ENCODE assay signal across 16 cellular contexts in the genomic region with DNA sequence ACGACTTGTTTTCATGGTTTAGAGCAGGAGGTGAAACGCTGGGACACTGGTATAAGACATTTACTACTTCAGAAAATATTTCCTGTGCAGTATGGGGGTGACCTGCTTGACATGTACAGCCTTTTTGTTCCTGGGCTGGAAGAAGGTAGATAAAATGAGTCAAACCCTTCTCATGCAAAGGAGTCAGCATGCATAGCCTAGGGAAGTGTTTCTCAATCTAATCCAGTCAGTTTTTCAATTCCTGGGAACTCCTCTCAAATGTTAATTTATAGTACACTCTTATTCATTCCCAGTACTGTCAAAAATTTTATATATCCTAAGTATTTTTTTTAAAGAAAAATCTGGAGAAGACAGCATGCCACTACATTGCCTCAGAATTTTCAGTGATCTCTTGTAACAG.
DNase-seq lines count a peak whose midpoint lies in the region; ATAC-seq and TF ChIP-seq lines count a peak whose summit lies in the region.
"Had no signal": no experiment of that assay in that cellular context is flagged by ENCODE, and none has a peak within 500 bp of the region (broad histone marks: within the 10 kb centered on the region; RNA-seq: fewer than 3 reads in every experiment).

No MANE protein-coding gene starts in this region.

- peaks cover 5% of the 10 kb centered on the region for H3K27me3 Mint-ChIP-seq in GM23338 (ENCODE audit: insufficient read depth, low read depth, poor library complexity)
- no peaks in the 10 kb centered on the region for H3K27me3 Mint-ChIP-seq in activated CD4-positive, alpha-beta memory T cell treated with anti-CD3 and anti-CD28 coated beads, Interleukin-2, amount 10 ng/mL, durations not matched to agents 7 days and 5 days
- H3K27me3 Mint-ChIP-seq: CD4-positive, CD25-positive, alpha-beta regulatory T cell; CD8-positive, alpha-beta memory T cell had no signal

- DNase-seq in GM23338 (ENCODE audit: low spot score) (no peak), RWPE2 (ENCODE audit: low spot score) (no peak), foreskin keratinocyte (peak in 1 of 2 donors; percentile 40), T-helper 9 cell (no peak), AG08395 (ENCODE audit: low spot score) (no peak)
- DNase-seq in activated CD4-positive, alpha-beta memory T cell treated with anti-CD3 and anti-CD28 coated beads, Interleukin-2, amount 10 ng/mL, durations not matched to agents 7 days and 5 days, result no peak
- DNase-seq: BE2C; C1 segment of cervical spinal cord; CD4-positive, CD25-positive, alpha-beta regulatory T cell; CD8-positive, alpha-beta memory T cell; COR-L47; DMS 273 treated with DMSO at 0.1 percent for 48 hours; DMS53; DND-41; EL had no signal

- no peak for ATAC-seq in GM23338
- ATAC-seq in RWPE2 (ENCODE audit: low read depth), result peak; percentile 40; the same call in 1 of the 3 replicates
- ATAC-seq in foreskin keratinocyte, result peak; percentile 49

- no peak overlapping the region for H3K4me3 ChIP-seq in GM23338
- no peak overlapping the region for H3K4me3 ChIP-seq in RWPE2 (ENCODE audit: severe bottlenecking)
- H3K4me3 ChIP-seq: HAP-1 had no signal

- POLR2A ChIA-PET in activated CD4-positive, alpha-beta memory T cell treated with anti-CD3 and anti-CD28 coated beads, Interleukin-2, amount 10 ng/mL, durations not matched to agents 7 days and 5 days (lab: Charles Lee), result no interaction called here

- H3K4me3 Mint-ChIP-seq in GM23338, result no peak overlapping the region
- H3K4me3 Mint-ChIP-seq in activated CD4-positive, alpha-beta memory T cell treated with anti-CD3 and anti-CD28 coated beads, Interleukin-2, amount 10 ng/mL, durations not matched to agents 7 days and 5 days, result no peak overlapping the region
- H3K4me3 Mint-ChIP-seq: CD4-positive, CD25-positive, alpha-beta regulatory T cell; CD8-positive, alpha-beta memory T cell had no signal

- H3K27ac ChIP-seq in GM23338 (ENCODE audit: low read depth), result no peak overlapping the region
- H3K27ac ChIP-seq in RWPE2 (ENCODE audit: poor library complexity, severe bottlenecking), result no peak overlapping the region
- no peak overlapping the region for H3K27ac ChIP-seq in foreskin keratinocyte

- H3K4me1 ChIP-seq in GM23338 (ENCODE audit: insufficient read depth), result peaks cover 10% of the 10 kb centered on the region; the same call in 1 of the 2 replicates
- H3K4me1 ChIP-seq in RWPE2 (ENCODE audit: insufficient read depth, poor library complexity, severe bottlenecking), result no peaks in the 10 kb centered on the region
- no peaks in the 10 kb centered on the region for H3K4me1 ChIP-seq in foreskin keratinocyte
- H3K4me1 ChIP-seq: BE2C had no signal

- no peaks in the 10 kb centered on the region for H3K9me2 ChIP-seq in GM23338 (ENCODE audit: insufficient read depth)

- TF ChIP-seq CTCF in GM23338 (conservative IDR thresholded peaks at IDR 0.05; ENCODE audit: low read depth in 2 of 2) (no peak), RWPE2 (IDR thresholded peaks at IDR 0.05; ENCODE audit: poor library complexity, severe bottlenecking) (no peak), foreskin keratinocyte (conservative IDR thresholded peaks at IDR 0.05) (no peak)

- no peak overlapping the region for H2AFZ ChIP-seq in GM23338

- H3K4me1 Mint-ChIP-seq in GM23338, result peaks cover 10% of the 10 kb centered on the region; the same call in 2 of the 3 replicates
- H3K4me1 Mint-ChIP-seq in activated CD4-positive, alpha-beta memory T cell treated with anti-CD3 and anti-CD28 coated beads, Interleukin-2, amount 10 ng/mL, durations not matched to agents 7 days and 5 days, result no peaks in the 10 kb centered on the region
- H3K4me1 Mint-ChIP-seq: CD4-positive, CD25-positive, alpha-beta regulatory T cell; CD8-positive, alpha-beta memory T cell had no signal

- H3K27me3 ChIP-seq in GM23338 (ENCODE audit: insufficient read depth), result no peaks in the 10 kb centered on the region
- no peaks in the 10 kb centered on the region for H3K27me3 ChIP-seq in RWPE2 (ENCODE audit: insufficient read depth, poor library complexity, severe bottlenecking)
- no peaks in the 10 kb centered on the region for H3K27me3 ChIP-seq in foreskin keratinocyte
- H3K27me3 ChIP-seq: BE2C had no signal

- H3K36me3 ChIP-seq in GM23338 (ENCODE audit: insufficient read depth) (no peaks in the 10 kb centered on the region), RWPE2 (ENCODE audit: low read depth) (no peaks in the 10 kb centered on the region)
- H3K36me3 ChIP-seq: BE2C, HAP-1 had no signal

- H3K79me2 ChIP-seq in GM23338 (replicated peaks; ENCODE audit: insufficient read depth), result no peaks in the 10 kb centered on the region

- no peaks in the 10 kb centered on the region for H3K36me3 Mint-ChIP-seq in GM23338 (ENCODE audit: low read depth)
- H3K36me3 Mint-ChIP-seq in activated CD4-positive, alpha-beta memory T cell treated with anti-CD3 and anti-CD28 coated beads, Interleukin-2, amount 10 ng/mL, durations not matched to agents 7 days and 5 days (ENCODE audit: low read depth), result no peaks in the 10 kb centered on the region
- H3K36me3 Mint-ChIP-seq: CD4-positive, CD25-positive, alpha-beta regulatory T cell; CD8-positive, alpha-beta memory T cell had no signal

- no peaks in the 10 kb centered on the region for H3F3A ChIP-seq in GM23338 (replicated peaks; ENCODE audit: low read depth)

- H3K9me3 ChIP-seq in RWPE2 (ENCODE audit: severe bottlenecking), result no peaks in the 10 kb centered on the region
- H3K9me3 ChIP-seq: BE2C, HAP-1 had no signal

- H3K9me3 Mint-ChIP-seq in GM23338, result no peaks in the 10 kb centered on the region; the same call in 2 of the 3 replicates
- peaks cover 11% of the 10 kb centered on the region for H3K9me3 Mint-ChIP-seq in activated CD4-positive, alpha-beta memory T cell treated with anti-CD3 and anti-CD28 coated beads, Interleukin-2, amount 10 ng/mL, durations not matched to agents 7 days and 5 days

- CTCF ChIA-PET in activated CD4-positive, alpha-beta memory T cell treated with anti-CD3 and anti-CD28 coated beads, Interleukin-2, amount 10 ng/mL, durations not matched to agents 7 days and 5 days (lab: Charles Lee), result no interaction called here

- no peaks in the 10 kb centered on the region for H4K20me1 ChIP-seq in GM23338 (replicated peaks; ENCODE audit: insufficient read depth)

- peak overlapping the region; percentile 78; the same call in 1 of the 2 replicates for H3K27ac Mint-ChIP-seq in GM23338
- no peak overlapping the region for H3K27ac Mint-ChIP-seq in activated CD4-positive, alpha-beta memory T cell treated with anti-CD3 and anti-CD28 coated beads, Interleukin-2, amount 10 ng/mL, durations not matched to agents 7 days and 5 days
- H3K27ac Mint-ChIP-seq: CD4-positive, CD25-positive, alpha-beta regulatory T cell; CD8-positive, alpha-beta memory T cell had no signal

- no peak overlapping the region for H3K4me2 ChIP-seq in GM23338

TF ChIP-seq in GM23338, 12 proteins besides CTCF, POLR2A, EP300 and RAD21:
- TF ChIP-seq NANOG (IDR thresholded peaks at IDR 0.05; ENCODE audit: borderline replicate concordance), result no peak
- no peak for TF ChIP-seq CREB1 (CRISPR knock-in tag; IDR thresholded peaks at IDR 0.05; ENCODE audit: low read depth)
- no peak for TF ChIP-seq JUNB (IDR thresholded peaks at IDR 0.05; ENCODE audit: unreplicated experiment)
- no peak for TF ChIP-seq ZNF331 (CRISPR knock-in tag; IDR thresholded peaks at IDR 0.05; ENCODE audit: low read depth)
